In the genomic region with DNA sequence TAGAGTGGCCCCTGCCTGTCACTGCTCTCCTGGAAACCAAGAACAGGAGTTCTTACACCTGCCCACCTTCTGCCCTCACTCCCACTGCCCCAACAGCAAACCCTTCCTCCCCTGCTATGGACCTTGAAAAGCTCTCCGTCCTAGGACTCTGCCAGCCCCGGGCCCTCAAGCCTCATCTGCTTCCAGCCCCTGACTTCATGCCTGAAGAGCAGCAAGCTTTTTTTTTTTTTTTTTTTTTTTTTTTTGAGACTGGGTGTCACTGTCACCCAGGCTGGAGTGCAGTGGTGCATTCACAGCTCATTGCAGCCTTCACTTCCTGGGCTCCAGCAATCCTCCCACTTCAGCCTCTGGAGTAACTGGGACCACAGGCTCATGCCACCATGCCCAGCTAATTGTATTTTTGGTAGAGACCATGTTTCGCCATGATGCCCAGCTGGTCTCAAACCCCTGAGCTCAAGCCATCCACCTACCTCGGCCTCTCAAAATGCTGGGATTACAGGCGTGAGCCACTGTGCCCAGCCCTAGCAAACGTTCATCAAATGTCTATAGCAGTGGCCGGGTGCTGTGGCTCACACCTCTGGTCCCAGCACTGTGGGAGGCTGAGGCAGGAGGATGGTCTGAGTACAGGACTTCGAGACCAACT, we compare ENCODE assay signal across 16 cellular contexts. TPM values are rescaled to one million over a fixed set of nuclear protein-coding genes. Genes with fewer than 3 reads are reported as not detected.
DNase-seq lines count a peak whose midpoint lies in the region; ATAC-seq and TF ChIP-seq lines count a peak whose summit lies in the region.
"Had no signal": no experiment of that assay in that cellular context is flagged by ENCODE, and none has a peak within 500 bp of the region (broad histone marks: within the 10 kb centered on the region; RNA-seq: fewer than 3 reads in every experiment).

No MANE protein-coding gene starts in this region.

- no peak for TF ChIP-seq EP300 in upper lobe of left lung (IDR thresholded peaks at IDR 0.05)

- TF ChIP-seq CTCF in left ventricle myocardium inferior (IDR thresholded peaks at IDR 0.05; ENCODE audit: borderline replicate concordance) (no peak), left lung (IDR thresholded peaks at IDR 0.05) (no peak), upper lobe of left lung (IDR thresholded peaks at IDR 0.05) (no peak)
- TF ChIP-seq CTCF in activated CD8-positive, alpha-beta T cell treated with anti-CD3 and anti-CD28 coated beads for 36 hours (IDR thresholded peaks at IDR 0.05): no peak

- TF ChIP-seq POLR2A in upper lobe of left lung (IDR thresholded peaks at IDR 0.05): no peak

- H3K36me3 ChIP-seq in left ventricle myocardium inferior: peaks cover 79% of the 10 kb centered on the region
- peaks cover 0 to 99% of the 10 kb centered on the region in 2 donors for H3K36me3 ChIP-seq in left lung
- H3K36me3 ChIP-seq in upper lobe of left lung: peaks cover 0 to 84% (median 57%) of the 10 kb centered on the region in 4 donors

- no peaks in the 10 kb centered on the region for H3K27me3 Mint-ChIP-seq in activated CD8-positive, alpha-beta T cell treated with anti-CD3 and anti-CD28 coated beads for 36 hours

- intact Hi-C loops in left ventricle myocardium inferior (cut with micrococcal nuclease) (no loop called here), Right ventricle myocardium superior (cut with DNase I) (no loop called here), left lung (cut with DNase I) (no loop called here)
- intact Hi-C loops in activated CD8-positive, alpha-beta T cell treated with anti-CD3 and anti-CD28 coated beads for 36 hours (cut with micrococcal nuclease): no loop called here

- no peak for DNase-seq in left ventricle myocardium inferior
- no peak for DNase-seq in Right ventricle myocardium superior
- DNase-seq in activated CD8-positive, alpha-beta T cell treated with anti-CD3 and anti-CD28 coated beads for 36 hours: no peak
- DNase-seq in left lung: peak in 1 of 2 donors; percentile 22
- DNase-seq in upper lobe of left lung: peak in 1 of 2 donors; percentile 13
- DNase-seq in HUDEP-2 (lab: John Stamatoyannopoulos, UW; ENCODE audit: unreplicated experiment in 76 of 76): no peak
- DNase-seq: activated CD4-positive, CD25-positive, alpha-beta regulatory T cell; cortex of kidney; NCI-H1930; stimulated activated CD4-positive, alpha-beta T cell treated with anti-CD3 and anti-CD28 coated beads, Interleukin-4, amount 100 ng/mL, for 4 hours had no signal

- H3K4me3 Mint-ChIP-seq in activated CD8-positive, alpha-beta T cell treated with anti-CD3 and anti-CD28 coated beads for 36 hours: no peak overlapping the region

- H3K9me3 Mint-ChIP-seq in activated CD8-positive, alpha-beta T cell treated with anti-CD3 and anti-CD28 coated beads for 36 hours: no peaks in the 10 kb centered on the region

- H3K9me3 ChIP-seq in left ventricle myocardium inferior (replicated peaks) (no peaks in the 10 kb centered on the region), left lung (no peaks in the 10 kb centered on the region), upper lobe of left lung (no peaks in the 10 kb centered on the region)

- peak overlapping the region; percentile 23 for H3K27ac Mint-ChIP-seq in activated CD8-positive, alpha-beta T cell treated with anti-CD3 and anti-CD28 coated beads for 36 hours

- H3K27me3 ChIP-seq in left ventricle myocardium inferior (ENCODE audit: low read depth) (no peaks in the 10 kb centered on the region), left lung (no peaks in the 10 kb centered on the region), upper lobe of left lung (no peaks in the 10 kb centered on the region)

- POLR2A ChIA-PET in activated CD8-positive, alpha-beta T cell treated with anti-CD3 and anti-CD28 coated beads for 36 hours (lab: Charles Lee): interaction anchor here (1.5 to 9.0 kb wide), 2 partner anchors 14 to 43 kb away, joined by 3 to 99 read pairs; a partner anchor contains a TSS

- peaks cover 35% of the 10 kb centered on the region for H3K4me1 Mint-ChIP-seq in activated CD8-positive, alpha-beta T cell treated with anti-CD3 and anti-CD28 coated beads for 36 hours (ENCODE audit: low read depth)

- CTCF ChIA-PET in activated CD8-positive, alpha-beta T cell treated with anti-CD3 and anti-CD28 coated beads for 36 hours (lab: Charles Lee): interaction anchor here (2.1 kb wide), 1 partner anchor 29 kb away, joined by 5 read pairs; no protein-coding TSS in a partner anchor

- ATAC-seq in Right ventricle myocardium superior (ENCODE audit: poor library complexity): no peak
- no peak for ATAC-seq in activated CD8-positive, alpha-beta T cell treated with anti-CD3 and anti-CD28 coated beads for 36 hours
- ATAC-seq in left lung: no peak
- ATAC-seq in upper lobe of left lung (ENCODE audit: low FRiP score in 2 of 2): no peak
- no peak for ATAC-seq in GM21367 (IDR thresholded peaks at IDR 0.05; ENCODE audit: unreplicated experiment)
- no peak for ATAC-seq in HG03378 (IDR thresholded peaks at IDR 0.05; ENCODE audit: unreplicated experiment)

- 85 to 96% methylated on average over 6 to 8 of the region's 8 CpGs for WGBS in upper lobe of left lung, 2 donors

- H3K27ac ChIP-seq in left ventricle myocardium inferior (replicated peaks) (peak overlapping the region; percentile 77), left lung (peak overlapping the region; percentile 13 to 68), upper lobe of left lung (peak overlapping the region; percentile 26 to 86 (median 70))
- H3K27ac ChIP-seq: C4-2B had no signal

- H3K36me3 Mint-ChIP-seq in activated CD8-positive, alpha-beta T cell treated with anti-CD3 and anti-CD28 coated beads for 36 hours (ENCODE audit: low read depth): peaks cover 52% of the 10 kb centered on the region

- H3K4me3 ChIP-seq in left ventricle myocardium inferior (no peak overlapping the region), left lung (no peak overlapping the region), upper lobe of left lung (no peak overlapping the region)

- H3K4me1 ChIP-seq in left ventricle myocardium inferior (peaks cover 79% of the 10 kb centered on the region), left lung (peaks cover 0 to 32% of the 10 kb centered on the region in 2 donors), upper lobe of left lung (peaks cover 31 to 59% (median 42%) of the 10 kb centered on the region in 4 donors)

RNA-seq across cellular contexts. Expression of a gene that starts 16.9 kb away (rescaled TPM):
- total RNA-seq in left ventricle myocardium inferior: 23.9 TPM
- total RNA-seq in Right ventricle myocardium superior: 26.0 TPM
- total RNA-seq in activated CD8-positive, alpha-beta T cell treated with anti-CD3 and anti-CD28 coated beads for 36 hours: 10 to 100 TPM; 63.9 to 72.6 TPM
- 10 to 100 TPM; 74.0 to 96.0 TPM for total RNA-seq in left lung
- 100 to 1,000 TPM in 1 of 6 donors, 10 to 100 TPM in 5; 33.5 to 102 (median 75.3) TPM for total RNA-seq in upper lobe of left lung

RNA-seq across cellular contexts. Expression of a gene that starts 30.3 kb away (rescaled TPM):
- total RNA-seq in left ventricle myocardium inferior (not detected), Right ventricle myocardium superior (not detected), left lung (not detected), upper lobe of left lung (not detected)
- not detected for total RNA-seq in activated CD8-positive, alpha-beta T cell treated with anti-CD3 and anti-CD28 coated beads for 36 hours
- total RNA-seq: LHCN-M2, mesenteric fat pad, pulmonary artery endothelial cell had no signal

RNA-seq across cellular contexts. Expression of a gene that starts 54.2 kb away (rescaled TPM):
- total RNA-seq in left ventricle myocardium inferior: 13.7 TPM
- total RNA-seq in Right ventricle myocardium superior: 14.9 TPM
- total RNA-seq in activated CD8-positive, alpha-beta T cell treated with anti-CD3 and anti-CD28 coated beads for 36 hours: 10 to 100 TPM; 32.7 to 34.3 TPM
- 10 to 100 TPM; 35.8 to 38.2 TPM for total RNA-seq in left lung
- total RNA-seq in upper lobe of left lung: 10 to 100 TPM; 27.2 to 37.1 (median 29.8) TPM

RNA-seq across cellular contexts. Expression of a gene that starts 54.4 kb away (rescaled TPM):
- total RNA-seq in left ventricle myocardium inferior (16.4 TPM), Right ventricle myocardium superior (12.7 TPM), left lung (1 to 10 TPM; 8.8 to 9.8 TPM), upper lobe of left lung (10 to 100 TPM in 1 of 6 donors, 1 to 10 TPM in 5; 4.2 to 10.7 (median 6.9) TPM)
- total RNA-seq in activated CD8-positive, alpha-beta T cell treated with anti-CD3 and anti-CD28 coated beads for 36 hours: 10 to 100 TPM; 15.3 to 15.4 TPM
